ENCODE assay signal across 13 cellular contexts in the genomic region with DNA sequence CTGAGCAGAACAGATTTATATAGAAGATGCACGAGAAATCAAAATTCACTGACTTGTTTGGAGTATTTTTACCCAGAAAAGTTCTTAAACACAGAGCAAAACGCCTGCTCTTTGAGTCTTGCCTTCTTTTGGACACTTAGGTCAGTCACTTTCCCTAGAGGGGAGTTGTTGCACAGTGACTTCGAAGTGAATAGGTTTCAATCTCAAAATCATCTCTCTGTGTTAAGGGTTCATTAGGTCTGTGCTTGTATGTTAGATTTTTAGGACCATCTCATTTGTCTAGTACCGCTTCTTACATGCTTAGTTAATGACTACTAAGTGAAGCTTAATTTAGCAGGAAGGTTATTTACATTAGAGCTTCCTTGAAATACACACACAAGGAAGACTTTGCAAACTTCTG. TPM values are rescaled to one million over a fixed set of nuclear protein-coding genes. Genes with fewer than 3 reads are reported as not detected.
DNase-seq lines count a peak whose midpoint lies in the region; ATAC-seq and TF ChIP-seq lines count a peak whose summit lies in the region.
"Had no signal": no experiment of that assay in that cellular context is flagged by ENCODE, and none has a peak within 500 bp of the region (broad histone marks: within the 10 kb centered on the region; RNA-seq: fewer than 3 reads in every experiment).

No MANE protein-coding gene starts in this region.

- 60 to 72% methylated on average over 4 of the region's 4 CpGs for WGBS in heart right ventricle, 2 donors
- WGBS in ovary, 3 donors = 7 to 34% (median 7%) methylated on average over 4 of the region's 4 CpGs
- 37% methylated on average over 4 of the region's 4 CpGs for WGBS in urinary bladder

- H3K4me1 ChIP-seq in heart right ventricle (peaks cover 0 to 55% (median 10%) of the 10 kb centered on the region in 9 donors), ovary (ENCODE audit: insufficient read depth) (peaks cover 6% of the 10 kb centered on the region), urinary bladder (ENCODE audit: insufficient read depth) (no peaks in the 10 kb centered on the region)

- TF ChIP-seq CTCF in heart right ventricle (IDR thresholded peaks at IDR 0.05) = no peak
- no peak for TF ChIP-seq CTCF in epithelial cell of proximal tubule (conservative IDR thresholded peaks at IDR 0.05; ENCODE audit: low read depth, low read length)
- TF ChIP-seq CTCF in ovary (IDR thresholded peaks at IDR 0.05) = no peak

- H3K27me3 ChIP-seq in heart right ventricle = no peaks in the 10 kb centered on the region
- no peaks in the 10 kb centered on the region for H3K27me3 ChIP-seq in ovary

- no peak for TF ChIP-seq EP300 in ovary (IDR thresholded peaks at IDR 0.05)

- H3K36me3 ChIP-seq in heart right ventricle (no peaks in the 10 kb centered on the region), ovary (no peaks in the 10 kb centered on the region), urinary bladder (ENCODE audit: insufficient read depth) (no peaks in the 10 kb centered on the region)
- H3K36me3 ChIP-seq: MG63 had no signal

- intact Hi-C loops in heart right ventricle (cut with DNase I) = loop anchor here in 1 of 10 donors (10.0 kb wide), 1 partner anchor 64 kb away; no protein-coding TSS in a partner anchor
- intact Hi-C loops in left cardiac atrium (cut with DNase I) = no loop called here
- intact Hi-C loops in ovary (cut with DNase I) = loop anchor here in 1 of 4 donors (10.0 kb wide), 1 partner anchor 64 kb away; no protein-coding TSS in a partner anchor

- TF ChIP-seq POLR2A in ovary (IDR thresholded peaks at IDR 0.05) = no peak

- DNase-seq in heart right ventricle (no peak), left cardiac atrium (no peak), epithelial cell of proximal tubule (ENCODE audit: low read depth) (no peak), ovary (no peak), mesenteric fat pad (ENCODE audit: low spot score) (no peak), mucosa of gallbladder (ENCODE audit: low spot score) (no peak)
- DNase-seq: activated CD4-positive, alpha-beta memory T cell treated with anti-CD3 and anti-CD28 coated beads for 36 hours; activated effector memory CD4-positive, alpha-beta T cell treated with Interleukin-2 at 50 U/mL for 16 hours; DMS 273 treated with DMSO at 0.1 percent for 48 hours; MG63 had no signal

- ATAC-seq in heart right ventricle = no peak
- no peak for ATAC-seq in left cardiac atrium
- ATAC-seq in GM21423 (IDR thresholded peaks at IDR 0.05; ENCODE audit: unreplicated experiment) = no peak

- H3K9me3 ChIP-seq in heart right ventricle (no peaks in the 10 kb centered on the region), ovary (no peaks in the 10 kb centered on the region)
- H3K9me3 ChIP-seq: MG63 had no signal

- H3K4me3 ChIP-seq in heart right ventricle (peak overlapping the region in 7 of 10 donors; percentile 29 to 52 (median 46)), epithelial cell of proximal tubule (ENCODE audit: low read depth, low read length) (peak overlapping the region; percentile 59), ovary (peak overlapping the region; percentile 40), urinary bladder (ENCODE audit: low read depth, low read length) (peak overlapping the region; percentile 35)
- H3K4me3 ChIP-seq: MG63 had no signal

- H3K27ac ChIP-seq in heart right ventricle = peak overlapping the region in 6 of 10 donors; percentile 13 to 69 (median 52)
- peak overlapping the region in 1 of 2 donors; percentile 52 for H3K27ac ChIP-seq in ovary
- no peak overlapping the region for H3K27ac ChIP-seq in urinary bladder (ENCODE audit: low read depth)
- H3K27ac ChIP-seq: HL-60 had no signal

RNA-seq across cellular contexts. Expression of a gene that starts 1.8 kb away (rescaled TPM):
- total RNA-seq in heart right ventricle (10 to 100 TPM in 6 of 10 donors, 1 to 10 TPM in 4; 5.6 to 21.7 (median 11.1) TPM), left cardiac atrium (10 to 100 TPM; 24.3 to 45.0 TPM), epithelial cell of proximal tubule (0.87 and 1.6 TPM in 2 replicates), ovary (100 to 1,000 TPM; 116 to 301 (median 183) TPM), urinary bladder (67.9 TPM), mesenteric fat pad (136 TPM), mucosa of gallbladder (452 TPM)
- polyA plus RNA-seq in heart right ventricle (10 to 100 TPM in 1 of 2 donors, 1 to 10 TPM in 1; 4.3 to 32.8 TPM), ovary (100 to 1,000 TPM; 223 to 271 TPM), urinary bladder (33.2 TPM)
- total RNA-seq: activated CD4-positive, alpha-beta memory T cell treated with anti-CD3 and anti-CD28 coated beads for 36 hours had no signal
